ENCODE assay signal across 27 cellular contexts in the genomic region with DNA sequence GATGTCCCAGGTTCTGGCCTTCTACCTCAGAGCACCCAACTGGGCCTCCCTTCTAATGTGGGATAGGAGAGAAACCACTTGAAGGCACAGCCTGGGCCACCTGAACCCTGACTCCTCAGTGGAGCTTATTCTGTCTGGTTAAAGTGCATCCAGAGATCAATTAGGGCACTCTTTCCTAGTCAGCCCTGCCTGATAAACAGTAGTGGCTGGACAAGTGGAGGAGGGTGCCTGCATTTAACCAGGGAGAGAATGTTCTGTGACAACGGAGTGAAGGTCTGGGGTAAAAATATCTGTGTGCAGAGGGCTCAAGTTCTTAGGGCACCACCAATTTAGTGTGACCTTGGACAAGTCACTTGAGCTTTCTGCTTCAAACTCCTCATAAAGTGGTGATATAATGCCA.
"Had no signal": no experiment of that assay in that cellular context is flagged by ENCODE, and none has a peak within 500 bp of the region (broad histone marks: within the 10 kb centered on the region; RNA-seq: fewer than 3 reads in every experiment).

No MANE protein-coding gene starts in this region.

- H3K79me2 ChIP-seq: hepatocyte had no signal

- H3K27me3 ChIP-seq: colonic mucosa, esophagus squamous epithelium, gastrocnemius medialis, heart left ventricle, hepatocyte, left lung had no signal

- H3K27ac Mint-ChIP-seq: dendritic cell treated with granulocyte-macrophage colony-stimulating factor and Interleukin-4, amounts not matched to agents 40 ng/mL and 50 ng/mL, for 4 days; effector memory CD8-positive, alpha-beta T cell; endodermal cell; immature natural killer cell; mesothelial cell of epicardium; naive B cell had no signal

- H3K4me2 ChIP-seq: hepatocyte had no signal

- H3K4me3 Mint-ChIP-seq: dendritic cell treated with granulocyte-macrophage colony-stimulating factor and Interleukin-4, amounts not matched to agents 40 ng/mL and 50 ng/mL, for 4 days; effector memory CD8-positive, alpha-beta T cell; endodermal cell; immature natural killer cell; mesothelial cell of epicardium; naive B cell had no signal

- H2AFZ ChIP-seq: hepatocyte had no signal

- H3K9me3 ChIP-seq: colonic mucosa, esophagus squamous epithelium, gastrocnemius medialis, heart left ventricle, left lung, lower lobe of right lung, mucosa of descending colon had no signal

- DNase-seq: colonic mucosa; cortex of kidney; effector CD8-positive, alpha-beta T cell; effector memory CD8-positive, alpha-beta T cell; erythroblast; esophagus squamous epithelium; foreskin fibroblast; foreskin melanocyte; gastrocnemius medialis; immature natural killer cell; islet precursor cell; kidney; kidney glomerular epithelial cell; left colon; left lung; lower lobe of right lung; mesenchymal stem cell; mucosa of descending colon; naive B cell had no signal

- H3K36me3 Mint-ChIP-seq: immature natural killer cell, mesothelial cell of epicardium, naive B cell had no signal

- H3K4me1 ChIP-seq: colonic mucosa, esophagus squamous epithelium, left lung, lower lobe of right lung had no signal

- H3K36me3 ChIP-seq: colonic mucosa, esophagus squamous epithelium, gastrocnemius medialis, heart left ventricle, left lung, lower lobe of right lung had no signal

- H3K4me3 ChIP-seq: colonic mucosa, esophagus squamous epithelium, gastrocnemius medialis, heart left ventricle, hepatocyte, left lung, lower lobe of right lung, mucosa of descending colon had no signal

- FAIRE-seq: endometrium, kidney had no signal

- H3K9me3 Mint-ChIP-seq: dendritic cell treated with granulocyte-macrophage colony-stimulating factor and Interleukin-4, amounts not matched to agents 40 ng/mL and 50 ng/mL, for 4 days; endodermal cell; mesothelial cell of epicardium had no signal

- ATAC-seq: effector memory CD8-positive, alpha-beta T cell; esophagus mucosa; left colon; left lung; lower lobe of right lung; mucosa of descending colon had no signal

- H3K4me1 Mint-ChIP-seq: immature natural killer cell, mesothelial cell of epicardium, naive B cell had no signal

- H3K27ac ChIP-seq: colonic mucosa, epithelial cell of prostate, esophagus squamous epithelium, hepatocyte, left lung, lower lobe of right lung had no signal
